ENCODE assay signal across 8 cellular contexts in genomic region chr15:63501256-63502089, GRCh38. TPM values are rescaled to one million over a fixed set of nuclear protein-coding genes. Genes with fewer than 3 reads are reported as not detected.
DNase-seq lines count a peak whose midpoint lies in the region; ATAC-seq and TF ChIP-seq lines count a peak whose summit lies in the region.

No MANE protein-coding gene starts in this region.

- no peak for TF ChIP-seq CTCF in endodermal cell (conservative IDR thresholded peaks at IDR 0.05)

- no peak overlapping the region for H3K9ac ChIP-seq in endodermal cell (ENCODE audit: extremely low read depth, low read length, poor library complexity, severe bottlenecking)

- peak overlapping the region; percentile 12 for H3K4me3 Mint-ChIP-seq in activated CD8-positive, alpha-beta memory T cell treated with anti-CD3 and anti-CD28 coated beads, Interleukin-2, amount 10 ng/mL, durations not matched to agents 7 days and 5 days
- H3K4me3 Mint-ChIP-seq in endodermal cell = peak overlapping the region; percentile 47

- peaks cover 16% of the 10 kb centered on the region for H3K27me3 ChIP-seq in endodermal cell (ENCODE audit: control insufficient read depth, insufficient read depth, low read length, poor library complexity, severe bottlenecking)

- no peaks in the 10 kb centered on the region for H3K36me3 ChIP-seq in endodermal cell (ENCODE audit: control insufficient read depth, insufficient read depth, low read length)

- H3K4me1 ChIP-seq in endodermal cell (ENCODE audit: control insufficient read depth, insufficient read depth, low read length) = peaks cover 16% of the 10 kb centered on the region

- H3K4me3 ChIP-seq in endodermal cell (ENCODE audit: low read length) = peak overlapping the region; percentile 13

- H3K36me3 Mint-ChIP-seq in activated CD8-positive, alpha-beta memory T cell treated with anti-CD3 and anti-CD28 coated beads, Interleukin-2, amount 10 ng/mL, durations not matched to agents 7 days and 5 days = peaks cover 2% of the 10 kb centered on the region
- H3K36me3 Mint-ChIP-seq in endodermal cell (ENCODE audit: low read depth) = peaks cover 2% of the 10 kb centered on the region

- ATAC-seq in activated CD8-positive, alpha-beta memory T cell treated with anti-CD3 and anti-CD28 coated beads, Interleukin-2, amount 10 ng/mL, durations not matched to agents 7 days and 5 days = no peak

- H3K4me1 Mint-ChIP-seq in activated CD8-positive, alpha-beta memory T cell treated with anti-CD3 and anti-CD28 coated beads, Interleukin-2, amount 10 ng/mL, durations not matched to agents 7 days and 5 days = peaks cover 52% of the 10 kb centered on the region
- H3K4me1 Mint-ChIP-seq in endodermal cell = peaks cover 46% of the 10 kb centered on the region

- no peaks in the 10 kb centered on the region for H3K9me3 ChIP-seq in endodermal cell (ENCODE audit: control insufficient read depth, low read length)

- CTCF ChIA-PET in activated CD8-positive, alpha-beta memory T cell treated with anti-CD3 and anti-CD28 coated beads, Interleukin-2, amount 10 ng/mL, durations not matched to agents 7 days and 5 days (lab: Charles Lee) = interaction anchor here (0.9 to 8.6 kb wide), 3 partner anchors 12 to 35 kb away, joined by 4 to 88 read pairs (median 8); no protein-coding TSS in a partner anchor

- DNase-seq in activated CD8-positive, alpha-beta memory T cell treated with anti-CD3 and anti-CD28 coated beads, Interleukin-2, amount 10 ng/mL, durations not matched to agents 7 days and 5 days = no peak
- DNase-seq in activated CD8-positive, alpha-beta memory T cell treated with anti-CD3 and anti-CD28 coated beads, Interleukin-2, amount 50 U/mL, for 4 hours = no peak
- DNase-seq in UCSD-AML1 (lab: John Stamatoyannopoulos, UW; ENCODE audit: unreplicated experiment) (peak; percentile 49), endodermal cell (peak; percentile 65), midbrain (lab: John Stamatoyannopoulos, UW) (peak; percentile 38), ureter (ENCODE audit: low spot score) (peak; percentile 78), SW 1271 (lab: John Stamatoyannopoulos, UW) (no peak), GF-D8 (lab: John Stamatoyannopoulos, UW) (no peak)

- H3K27me3 Mint-ChIP-seq in activated CD8-positive, alpha-beta memory T cell treated with anti-CD3 and anti-CD28 coated beads, Interleukin-2, amount 10 ng/mL, durations not matched to agents 7 days and 5 days = no peaks in the 10 kb centered on the region
- H3K27me3 Mint-ChIP-seq in endodermal cell (ENCODE audit: insufficient read depth) = peaks cover 44% of the 10 kb centered on the region

- no peaks in the 10 kb centered on the region for H3K9me3 Mint-ChIP-seq in activated CD8-positive, alpha-beta memory T cell treated with anti-CD3 and anti-CD28 coated beads, Interleukin-2, amount 10 ng/mL, durations not matched to agents 7 days and 5 days (ENCODE audit: low read depth)
- H3K9me3 Mint-ChIP-seq in endodermal cell = no peaks in the 10 kb centered on the region

- no peak overlapping the region for H3K27ac ChIP-seq in endodermal cell (ENCODE audit: low read depth, low read length)

- H3K27ac Mint-ChIP-seq in activated CD8-positive, alpha-beta memory T cell treated with anti-CD3 and anti-CD28 coated beads, Interleukin-2, amount 10 ng/mL, durations not matched to agents 7 days and 5 days = peak overlapping the region; percentile 93
- H3K27ac Mint-ChIP-seq in endodermal cell = no peak overlapping the region

- WGBS in endodermal cell (ENCODE audit: insufficient coverage in 1 of 2, insufficient read length in 1 of 2), 2 experiments = 33 to 34% methylated on average over 2 to 21 of the region's 21 CpGs

RNA-seq across cellular contexts. Expression of gene USP3, which starts 2.9 kb away (rescaled TPM):
- total RNA-seq in activated CD8-positive, alpha-beta memory T cell treated with anti-CD3 and anti-CD28 coated beads, Interleukin-2, amount 10 ng/mL, durations not matched to agents 7 days and 5 days = 10 to 100 TPM; 50.5 to 67.1 TPM
- 10 to 100 TPM; 51.5 to 52.5 TPM for total RNA-seq in endodermal cell
- polyA plus RNA-seq in endodermal cell (2013, experiment 1 of 2) = 64.2 TPM
- 62.6 TPM for polyA plus RNA-seq in endodermal cell (2013, experiment 2 of 2)
- total RNA-seq in ureter = 107 TPM

Comparison
In these comparisons a context has a peak if more than half of its experiments do, and no peak if none do; other contexts are left out.
1. DNase-seq: peak in UCSD-AML1 (single experiment), endodermal cell (single experiment), midbrain (single experiment) and ureter (single experiment); none in activated CD8-positive, alpha-beta memory T cell treated with anti-CD3 and anti-CD28 coated beads, Interleukin-2, amount 10 ng/mL, durations not matched to agents 7 days and 5 days (single experiment), activated CD8-positive, alpha-beta memory T cell treated with anti-CD3 and anti-CD28 coated beads, Interleukin-2, amount 50 U/mL, for 4 hours (single experiment), SW 1271 (0 of 2) and GF-D8 (single experiment).